ENCODE assay signal across 15 cellular contexts in genomic region chr6:158767714-158768113, GRCh38. TPM values are rescaled to one million over a fixed set of nuclear protein-coding genes. Genes with fewer than 3 reads are reported as not detected.
DNase-seq lines count a peak whose midpoint lies in the region; ATAC-seq and TF ChIP-seq lines count a peak whose summit lies in the region.
"Had no signal": no experiment of that assay in that cellular context is flagged by ENCODE, and none has a peak within 500 bp of the region (broad histone marks: within the 10 kb centered on the region; RNA-seq: fewer than 3 reads in every experiment).

No MANE protein-coding gene starts in this region.

- H3K4me1 ChIP-seq in naive thymus-derived CD4-positive, alpha-beta T cell (ENCODE audit: control insufficient read depth in 2 of 2, insufficient read depth in 2 of 2, low read length in 2 of 2): peaks cover 5 to 26% of the 10 kb centered on the region in 2 donors
- no peaks in the 10 kb centered on the region for H3K4me1 ChIP-seq in OCI-LY7 (ENCODE audit: insufficient read depth, low read length, poor library complexity, severe bottlenecking)
- H3K4me1 ChIP-seq in adrenal gland (replicated peaks in 1 of 2): peaks cover 9 to 19% of the 10 kb centered on the region in 2 donors

- no peak overlapping the region for H3K27ac ChIP-seq in CD4-positive, alpha-beta T cell (ENCODE audit: low read depth, low read length)
- H3K27ac ChIP-seq in naive thymus-derived CD4-positive, alpha-beta T cell (ENCODE audit: low read depth, low read length): no peak overlapping the region
- H3K27ac ChIP-seq in OCI-LY7 (ENCODE audit: low read depth, low read length, poor library complexity, severe bottlenecking) (no peak overlapping the region), adrenal gland (no peak overlapping the region)

- H2AFZ ChIP-seq in OCI-LY7 (ENCODE audit: low read length): no peak overlapping the region

- no peaks in the 10 kb centered on the region; the same call in 1 of the 2 replicates for H4K20me1 ChIP-seq in OCI-LY7 (ENCODE audit: insufficient read depth, low read length)

- H3K4me1 Mint-ChIP-seq in CD4-positive, alpha-beta T cell (ENCODE audit: low read depth): peaks cover 27% of the 10 kb centered on the region
- H3K4me1 Mint-ChIP-seq in activated naive CD8-positive, alpha-beta T cell treated with anti-CD3 and anti-CD28 coated beads, Interleukin-2, amount 50 U/mL, for 24 hours: peaks cover 31% of the 10 kb centered on the region
- H3K4me1 Mint-ChIP-seq in naive thymus-derived CD4-positive, alpha-beta T cell: peaks cover 18 to 33% (median 26%) of the 10 kb centered on the region in 7 donors

- H3K36me3 ChIP-seq in naive thymus-derived CD4-positive, alpha-beta T cell (ENCODE audit: control insufficient read depth in 2 of 3, insufficient read depth in 3 of 3, low read length in 3 of 3): peaks cover 38 to 97% (median 42%) of the 10 kb centered on the region in 3 experiments
- H3K36me3 ChIP-seq in OCI-LY7 (ENCODE audit: insufficient read depth, low read length) (peaks cover 88% of the 10 kb centered on the region), adrenal gland (replicated peaks in 1 of 2) (peaks cover 0 to 83% of the 10 kb centered on the region in 2 donors)

- no peak for DNase-seq in CD4-positive, alpha-beta T cell
- DNase-seq in DMS79 treated with DMSO at 0.1 percent for 48 hours (lab: John Stamatoyannopoulos, UW): peak; percentile 28
- DNase-seq in activated naive CD8-positive, alpha-beta T cell treated with anti-CD3 and anti-CD28 coated beads, Interleukin-2, amount 50 U/mL, for 24 hours: no peak
- DNase-seq in naive thymus-derived CD4-positive, alpha-beta T cell: no peak
- DNase-seq in OCI-LY7 (ENCODE audit: low spot score): no peak
- no peak for DNase-seq in glomerular visceral epithelial cell (ENCODE audit: extremely low spot score)
- no peak for DNase-seq in adrenal gland
- DNase-seq: BE2C, EL, foreskin fibroblast, midbrain, NCI-H1694 treated with DMSO at 0.1 percent for 48 hours, NCI-H524, PC-3 had no signal

- peak overlapping the region; percentile 40 for H3K4me3 Mint-ChIP-seq in CD4-positive, alpha-beta T cell
- H3K4me3 Mint-ChIP-seq in activated naive CD8-positive, alpha-beta T cell treated with anti-CD3 and anti-CD28 coated beads, Interleukin-2, amount 50 U/mL, for 24 hours: peak overlapping the region; percentile 2
- no peak overlapping the region for H3K4me3 Mint-ChIP-seq in naive thymus-derived CD4-positive, alpha-beta T cell

- intact Hi-C loops in CD4-positive, alpha-beta T cell (cut with DNase I, micrococcal nuclease): no loop called here
- intact Hi-C loops in naive thymus-derived CD4-positive, alpha-beta T cell (cut with micrococcal nuclease): no loop called here
- intact Hi-C loops in OCI-LY7 (cut with micrococcal nuclease; ENCODE audit: unreplicated experiment) (no loop called here), adrenal gland (cut with DNase I) (no loop called here)

- WGBS in adrenal gland, 4 donors: 94 to 97% (median 95%) methylated on average over 6 of the region's 6 CpGs

- no peaks in the 10 kb centered on the region for H3K27me3 ChIP-seq in CD4-positive, alpha-beta T cell (ENCODE audit: control insufficient read depth, insufficient read depth, low read length)
- H3K27me3 ChIP-seq in naive thymus-derived CD4-positive, alpha-beta T cell (ENCODE audit: control insufficient read depth in 2 of 2, insufficient read depth in 2 of 2, low read length in 2 of 2): no peaks in the 10 kb centered on the region
- H3K27me3 ChIP-seq in adrenal gland: no peaks in the 10 kb centered on the region
- H3K27me3 ChIP-seq: BE2C had no signal

- CTCF ChIA-PET in CD4-positive, alpha-beta T cell (lab: Charles Lee): interaction anchor here (1.6 kb wide), 1 partner anchor 26 kb away, joined by 6 read pairs; no protein-coding TSS in a partner anchor
- CTCF ChIA-PET in naive thymus-derived CD4-positive, alpha-beta T cell (lab: Charles Lee): no interaction called here
- CTCF ChIA-PET in OCI-LY7 (lab: Charles Lee; ENCODE audit: unreplicated experiment): no interaction called here

- TF ChIP-seq POLR2A in adrenal gland (IDR thresholded peaks at IDR 0.05): no peak

- no peak for ATAC-seq in CD4-positive, alpha-beta T cell (ENCODE audit: poor library complexity)
- no peak for ATAC-seq in activated naive CD8-positive, alpha-beta T cell treated with anti-CD3 and anti-CD28 coated beads, Interleukin-2, amount 50 U/mL, for 24 hours
- no peak for ATAC-seq in naive thymus-derived CD4-positive, alpha-beta T cell
- ATAC-seq: activated CD4-positive, CD25-positive, alpha-beta regulatory T cell treated with anti-CD3 and anti-CD28 coated beads, Interleukin-2, amount 50 U/mL, for 24 hours; PC-3 had no signal

- peak overlapping the region; percentile 74 for H3K27ac Mint-ChIP-seq in CD4-positive, alpha-beta T cell
- peak overlapping the region; percentile 68 for H3K27ac Mint-ChIP-seq in activated naive CD8-positive, alpha-beta T cell treated with anti-CD3 and anti-CD28 coated beads, Interleukin-2, amount 50 U/mL, for 24 hours
- peak overlapping the region in 7 of 9 donors; percentile 11 to 84 (median 57) for H3K27ac Mint-ChIP-seq in naive thymus-derived CD4-positive, alpha-beta T cell

- no peaks in the 10 kb centered on the region for H3K9me2 ChIP-seq in OCI-LY7 (ENCODE audit: insufficient read depth, low read length)

- no peak for TF ChIP-seq CTCF in CD4-positive, alpha-beta T cell (IDR thresholded peaks at IDR 0.05)
- no peak for TF ChIP-seq CTCF in OCI-LY7 (conservative IDR thresholded peaks at IDR 0.05; ENCODE audit: low read length)
- no peak for TF ChIP-seq CTCF in adrenal gland (IDR thresholded peaks at IDR 0.05)

- peaks cover 99% of the 10 kb centered on the region for H3K36me3 Mint-ChIP-seq in CD4-positive, alpha-beta T cell (ENCODE audit: low read depth)
- H3K36me3 Mint-ChIP-seq in activated naive CD8-positive, alpha-beta T cell treated with anti-CD3 and anti-CD28 coated beads, Interleukin-2, amount 50 U/mL, for 24 hours (ENCODE audit: low read depth): peaks cover 75% of the 10 kb centered on the region
- peaks cover 19 to 71% (median 41%) of the 10 kb centered on the region in 5 donors for H3K36me3 Mint-ChIP-seq in naive thymus-derived CD4-positive, alpha-beta T cell

- H3K4me3 ChIP-seq in naive thymus-derived CD4-positive, alpha-beta T cell (ENCODE audit: low read length): no peak overlapping the region
- H3K4me3 ChIP-seq in OCI-LY7 (ENCODE audit: low read depth, low read length, poor library complexity, severe bottlenecking): no peak overlapping the region
- no peak overlapping the region for H3K4me3 ChIP-seq in adrenal gland

- H3K9me3 Mint-ChIP-seq in CD4-positive, alpha-beta T cell: no peaks in the 10 kb centered on the region
- H3K9me3 Mint-ChIP-seq in activated naive CD8-positive, alpha-beta T cell treated with anti-CD3 and anti-CD28 coated beads, Interleukin-2, amount 50 U/mL, for 24 hours: no peaks in the 10 kb centered on the region
- no peaks in the 10 kb centered on the region for H3K9me3 Mint-ChIP-seq in naive thymus-derived CD4-positive, alpha-beta T cell

- no peaks in the 10 kb centered on the region for H3K9me3 ChIP-seq in CD4-positive, alpha-beta T cell (ENCODE audit: control insufficient read depth, low read length)
- H3K9me3 ChIP-seq in naive thymus-derived CD4-positive, alpha-beta T cell (ENCODE audit: control insufficient read depth in 2 of 3, low read length in 3 of 3): no peaks in the 10 kb centered on the region
- H3K9me3 ChIP-seq in OCI-LY7 (ENCODE audit: low read length) (no peaks in the 10 kb centered on the region), adrenal gland (replicated peaks in 1 of 3) (no peaks in the 10 kb centered on the region)
- H3K9me3 ChIP-seq: BE2C had no signal

- H3K27me3 Mint-ChIP-seq in CD4-positive, alpha-beta T cell: peaks cover 8% of the 10 kb centered on the region
- H3K27me3 Mint-ChIP-seq in activated naive CD8-positive, alpha-beta T cell treated with anti-CD3 and anti-CD28 coated beads, Interleukin-2, amount 50 U/mL, for 24 hours: no peaks in the 10 kb centered on the region
- H3K27me3 Mint-ChIP-seq in naive thymus-derived CD4-positive, alpha-beta T cell: no peaks in the 10 kb centered on the region

- no peaks in the 10 kb centered on the region for H3K79me2 ChIP-seq in OCI-LY7 (ENCODE audit: insufficient read depth, low read depth, low read length)

- BruUV-seq in OCI-LY7 (replicated peaks; lab: Mats Ljungman, UMichigan): no TSS peak

- POLR2A ChIA-PET in CD4-positive, alpha-beta T cell (lab: Charles Lee): no interaction called here
- POLR2A ChIA-PET in naive thymus-derived CD4-positive, alpha-beta T cell (lab: Charles Lee): interaction anchor here (1.0 kb wide), 1 partner anchor 102 kb away, joined by 3 read pairs; no protein-coding TSS in a partner anchor
- POLR2A ChIA-PET in OCI-LY7 (lab: Charles Lee): interaction anchor here (0.6 kb wide), 1 partner anchor 20 kb away, joined by 4 read pairs; no protein-coding TSS in a partner anchor

- H3K4me2 ChIP-seq in OCI-LY7 (ENCODE audit: low read length): no peak overlapping the region

RNA-seq across cellular contexts. Expression of gene EZR, which starts 51.5 kb away (rescaled TPM):
- total RNA-seq in CD4-positive, alpha-beta T cell: 100 to 1,000 TPM; 434 to 449 TPM
- 100 to 1,000 TPM; 132 to 201 (median 163) TPM for total RNA-seq in naive thymus-derived CD4-positive, alpha-beta T cell
- 100 to 1,000 TPM; 115 to 140 TPM for polyA plus RNA-seq in naive thymus-derived CD4-positive, alpha-beta T cell
- total RNA-seq in OCI-LY7 (2014; rRNA removed; shearing (Covaris generic)): 268 and 360 TPM in 2 replicates
- total RNA-seq in OCI-LY7 (2022) (415 and 440 TPM in 2 replicates), adrenal gland (100 to 1,000 TPM; 215 to 476 (median 409) TPM)
- 100 to 1,000 TPM in 2 of 3 donors, 10 to 100 TPM in 1; 80.3 to 355 (median 132) TPM for polyA plus RNA-seq in adrenal gland

Comparison
In these comparisons a context has a peak if more than half of its experiments do, and no peak if none do; other contexts are left out.
1. H3K4me3 Mint-ChIP-seq: peak in CD4-positive, alpha-beta T cell (single experiment) and activated naive CD8-positive, alpha-beta T cell treated with anti-CD3 and anti-CD28 coated beads, Interleukin-2, amount 50 U/mL, for 24 hours (single experiment); none in naive thymus-derived CD4-positive, alpha-beta T cell (0 of 10).
2. Peak in every context shown above with its lines, with median percentiles within 50 percentile points of each other: H3K27ac Mint-ChIP-seq.